ENCODE assay signal across 9 cellular contexts in genomic region chr17:80029235-80029974, GRCh38. TPM values are rescaled to one million over a fixed set of nuclear protein-coding genes. Genes with fewer than 3 reads are reported as not detected.
A peak's percentile ranks its signal among the peaks of the same experiment; 100 is the strongest.
DNase-seq lines count a peak whose midpoint lies in the region; ATAC-seq and TF ChIP-seq lines count a peak whose summit lies in the region.
"Had no signal": no experiment of that assay in that cellular context is flagged by ENCODE, and none has a peak within 500 bp of the region (broad histone marks: within the 10 kb centered on the region; RNA-seq: fewer than 3 reads in every experiment).

No MANE protein-coding gene starts in this region.

- peak overlapping the region; percentile 5; the same call in 1 of the 2 replicates for H3K27ac ChIP-seq in BLaER1
- H3K27ac ChIP-seq in colonic mucosa = peak overlapping the region; percentile 3
- H3K27ac ChIP-seq in spleen = peak overlapping the region in 2 of 8 donors; percentile 35 to 37
- H3K27ac ChIP-seq: SK-N-MC had no signal

- H3K9ac ChIP-seq in BLaER1 = no peak overlapping the region
- H3K9ac ChIP-seq in colonic mucosa (ENCODE audit: low read depth in 2 of 2, low read length in 2 of 2) = peak overlapping the region in 1 of 2 donors; percentile 12

- H3K4me1 Mint-ChIP-seq in T-helper 2 cell treated with Interferon-gamma antibody and Interleukin-4, amounts not matched to agents 5 μg/mL and 100 μg/mL, for 36 hours (ENCODE audit: low read depth) = peaks cover 6% of the 10 kb centered on the region

- H3K4me3 Mint-ChIP-seq in T-helper 2 cell treated with Interferon-gamma antibody and Interleukin-4, amounts not matched to agents 5 μg/mL and 100 μg/mL, for 36 hours = no peak overlapping the region

- no peak overlapping the region for H3K4me3 ChIP-seq in BLaER1
- no peak overlapping the region for H3K4me3 ChIP-seq in colonic mucosa
- no peak overlapping the region for H3K4me3 ChIP-seq in spleen
- H3K4me3 ChIP-seq: SK-N-MC had no signal

- intact Hi-C loops in colonic mucosa (cut with DNase I) (no loop called here), spleen (cut with DNase I; ENCODE audit: low total_unique reads) (no loop called here)

- peak overlapping the region; percentile 74 for H3K4me2 ChIP-seq in BLaER1

- H3K27me3 Mint-ChIP-seq in T-helper 2 cell treated with Interferon-gamma antibody and Interleukin-4, amounts not matched to agents 5 μg/mL and 100 μg/mL, for 36 hours (ENCODE audit: low read depth) = peaks cover 15% of the 10 kb centered on the region

- TF ChIP-seq CTCF in colonic mucosa (IDR thresholded peaks at IDR 0.05) (no peak), spleen (IDR thresholded peaks at IDR 0.05 in 8 of 11, conservative IDR thresholded peaks at IDR 0.05 in 3 of 11) (no peak)

- no peaks in the 10 kb centered on the region for H3K36me3 ChIP-seq in BLaER1
- no peaks in the 10 kb centered on the region for H3K36me3 ChIP-seq in colonic mucosa
- H3K36me3 ChIP-seq in spleen = no peaks in the 10 kb centered on the region

- WGBS in spleen, 5 donors = 51 to 71% (median 60%) methylated on average over 9 of the region's 9 CpGs

- H3K9me3 ChIP-seq in BLaER1 (no peaks in the 10 kb centered on the region), colonic mucosa (no peaks in the 10 kb centered on the region), spleen (no peaks in the 10 kb centered on the region)

- TF ChIP-seq POLR2A in spleen (IDR thresholded peaks at IDR 0.05) = no peak

- H3K36me3 Mint-ChIP-seq in T-helper 2 cell treated with Interferon-gamma antibody and Interleukin-4, amounts not matched to agents 5 μg/mL and 100 μg/mL, for 36 hours (ENCODE audit: low read depth) = no peaks in the 10 kb centered on the region

- H3K27me3 ChIP-seq in BLaER1 = peaks cover 13% of the 10 kb centered on the region
- no peaks in the 10 kb centered on the region for H3K27me3 ChIP-seq in colonic mucosa
- H3K27me3 ChIP-seq in spleen (replicated peaks in 1 of 7) = no peaks in the 10 kb centered on the region

- H4K20me1 ChIP-seq in BLaER1 = peaks cover 66% of the 10 kb centered on the region

- H3K27ac Mint-ChIP-seq in T-helper 2 cell treated with Interferon-gamma antibody and Interleukin-4, amounts not matched to agents 5 μg/mL and 100 μg/mL, for 36 hours = no peak overlapping the region

- DNase-seq in NCI-H1092 treated with DMSO at 0.1 percent for 48 hours (lab: John Stamatoyannopoulos, UW) (peak; percentile 81), colonic mucosa (peak; percentile 66), mucosa of gallbladder (ENCODE audit: low spot score) (peak; percentile 69), spleen (no peak)
- no peak for DNase-seq in T-helper 2 cell treated with Interferon-gamma antibody and Interleukin-4, amounts not matched to agents 5 μg/mL and 100 μg/mL, for 36 hours (ENCODE audit: low spot score)

- ATAC-seq in HG03025 (IDR thresholded peaks at IDR 0.05; ENCODE audit: low FRiP score, unreplicated experiment) (no peak), HG03565 (IDR thresholded peaks at IDR 0.05; ENCODE audit: unreplicated experiment) (no peak)

- peaks cover 24% of the 10 kb centered on the region for H3K4me1 ChIP-seq in BLaER1
- peaks cover 7% of the 10 kb centered on the region for H3K4me1 ChIP-seq in colonic mucosa
- H3K4me1 ChIP-seq in spleen = peaks cover 0 to 25% (median under 1%) of the 10 kb centered on the region in 6 donors

- H3K9me3 Mint-ChIP-seq in T-helper 2 cell treated with Interferon-gamma antibody and Interleukin-4, amounts not matched to agents 5 μg/mL and 100 μg/mL, for 36 hours = no peaks in the 10 kb centered on the region

RNA-seq across cellular contexts. Expression of gene TBC1D16, which starts 6.3 kb away (rescaled TPM):
- 10 to 100 TPM; 14.4 to 19.8 TPM for total RNA-seq in colonic mucosa
- total RNA-seq in mucosa of gallbladder = 38.4 TPM
- total RNA-seq in spleen = 10 to 100 TPM in 6 of 7 donors, 1 to 10 TPM in 1; 5.6 to 33.6 (median 25.5) TPM
- 1 to 10 TPM; 1.3 to 5.4 (median 3.0) TPM for polyA plus RNA-seq in spleen

RNA-seq across cellular contexts. Expression of gene CCDC40, which starts 7.0 kb away (rescaled TPM):
- total RNA-seq in colonic mucosa = 1 to 10 TPM; 1.2 to 3.6 TPM
- total RNA-seq in mucosa of gallbladder = 13.5 TPM
- total RNA-seq in spleen = 1 to 10 TPM; 1.2 to 8.3 (median 3.8) TPM
- polyA plus RNA-seq in spleen = under 1 TPM; 0.30 to 0.70 (median 0.64) TPM

Comparison
In these comparisons a context has a peak if more than half of its experiments do, and no peak if none do; other contexts are left out.
1. DNase-seq: peak in NCI-H1092 treated with DMSO at 0.1 percent for 48 hours (single experiment), colonic mucosa (single experiment) and mucosa of gallbladder (single experiment); none in spleen (single experiment) and T-helper 2 cell treated with Interferon-gamma antibody and Interleukin-4, amounts not matched to agents 5 μg/mL and 100 μg/mL, for 36 hours (single experiment).